21 cellular contexts compared by ENCODE assay signal in genomic region chr11:120819437-120819836, GRCh38.
A peak's percentile ranks its signal among the peaks of the same experiment; 100 is the strongest.
DNase-seq lines count a peak whose midpoint lies in the region; ATAC-seq, FAIRE-seq and TF ChIP-seq lines count a peak whose summit lies in the region.
"Had no signal": no experiment of that assay in that cellular context is flagged by ENCODE, and none has a peak within 500 bp of the region (broad histone marks: within the 10 kb centered on the region; RNA-seq: fewer than 3 reads in every experiment).

No MANE protein-coding gene starts in this region.

- TF ChIP-seq EP300 in HepG2 (IDR thresholded peaks at IDR 0.05; ENCODE audit: low read depth in 2 of 2, low read length in 2 of 2): no peak
- TF ChIP-seq EP300 in HepG2 (CRISPR knock-in tag; IDR thresholded peaks at IDR 0.05; ENCODE audit: borderline replicate concordance): no peak

- no peaks in the 10 kb centered on the region for H3K9me3 ChIP-seq in HepG2 (ENCODE audit: low read length)
- no peaks in the 10 kb centered on the region for H3K9me3 ChIP-seq in right lobe of liver
- H3K9me3 ChIP-seq: BLaER1, Caco-2, HAP-1 had no signal

- H3K4me2 ChIP-seq in HepG2 (ENCODE audit: low read depth, low read length): no peak overlapping the region
- H3K4me2 ChIP-seq: BLaER1, GM23338 had no signal

- no peak overlapping the region for H3K9ac ChIP-seq in HepG2 (ENCODE audit: insufficient read depth, low read depth, low read length)
- H3K9ac ChIP-seq: BLaER1 had no signal

- H3K27me3 ChIP-seq in HepG2 (ENCODE audit: control insufficient read depth in 1 of 2, insufficient read depth in 2 of 2, low read length in 2 of 2) (no peaks in the 10 kb centered on the region), right lobe of liver (no peaks in the 10 kb centered on the region)

- TF ChIP-seq POLR2A in HepG2 (IDR thresholded peaks at IDR 0.05; ENCODE audit: insufficient read depth in 1 of 2, low read depth in 2 of 2, low read length in 2 of 2) (no peak), right lobe of liver (IDR thresholded peaks at IDR 0.05) (no peak), H54 (IDR thresholded peaks at IDR 0.05; ENCODE audit: low read depth, low read length) (no peak)

- no peak for TF ChIP-seq RAD21 in HepG2 (CRISPR knock-in tag; IDR thresholded peaks at IDR 0.05)

- CTCF ChIA-PET in HepG2 (lab: Yijun Ruan, JAX; ENCODE audit: low intra/inter-chr PET ratio, low total read pairs): no interaction called here

- no peaks in the 10 kb centered on the region for H3K79me2 ChIP-seq in HepG2 (ENCODE audit: insufficient read depth, low read length)

- no peaks in the 10 kb centered on the region for H4K20me1 ChIP-seq in HepG2 (ENCODE audit: insufficient read depth, low read length)
- H4K20me1 ChIP-seq: BLaER1 had no signal

- no peaks in the 10 kb centered on the region for H3K36me3 ChIP-seq in HepG2 (replicated peaks in 1 of 2; ENCODE audit: control insufficient read depth in 1 of 2, insufficient read depth in 2 of 2, low read length in 2 of 2)
- no peaks in the 10 kb centered on the region for H3K36me3 ChIP-seq in right lobe of liver
- H3K36me3 ChIP-seq: BLaER1, HAP-1 had no signal

- no peak for TF ChIP-seq CTCF in HepG2 (CRISPR knock-in tag; IDR thresholded peaks at IDR 0.05)
- TF ChIP-seq CTCF in right lobe of liver (IDR thresholded peaks at IDR 0.05): no peak

- H3K27ac ChIP-seq in HepG2 (ENCODE audit: extremely low read length, insufficient read depth, low read length): peak overlapping the region; percentile 84
- H3K27ac ChIP-seq in right lobe of liver: no peak overlapping the region
- H3K27ac ChIP-seq in caudate nucleus (ENCODE audit: low read depth, low read length): peak overlapping the region; percentile 58
- H3K27ac ChIP-seq: 22Rv1, BLaER1, C4-2B had no signal

- FAIRE-seq in HepG2 (lab: Jason Lieb, UNC) (no peak), H54 (lab: Jason Lieb, UNC) (no peak)
- FAIRE-seq: A204.1, G401.6, GM12892, GM19239 had no signal

- intact Hi-C loops in HepG2 (cut with micrococcal nuclease; ENCODE audit: unreplicated experiment): no loop called here
- intact Hi-C loops in right lobe of liver (cut with DNase I): no loop called here

- POLR2A ChIA-PET in HepG2 (lab: Yijun Ruan, JAX): interaction anchor here (2.8 kb wide), 1 partner anchor 11 kb away, joined by 23 read pairs; no protein-coding TSS in a partner anchor

- no peak overlapping the region for H3K4me3 ChIP-seq in HepG2 (replicated peaks in 1 of 3; ENCODE audit: insufficient read depth in 1 of 3, low read depth in 2 of 3, low read length in 3 of 3)
- H3K4me3 ChIP-seq in right lobe of liver: no peak overlapping the region
- H3K4me3 ChIP-seq: BLaER1, GM23338, HAP-1 had no signal

- no peak overlapping the region for H2AFZ ChIP-seq in HepG2 (ENCODE audit: low read length)
- H2AFZ ChIP-seq: GM23338 had no signal

- no peak for DNase-seq in HepG2 (ENCODE audit: low spot score)
- no peak for DNase-seq in right lobe of liver
- DNase-seq in caudate nucleus (lab: John Stamatoyannopoulos, UW): peak in 38 of 61 donors; percentile 11 to 85 (median 45)
- DNase-seq in putamen (ENCODE audit: low spot score): peak; percentile 57
- no peak for DNase-seq in H54 (ENCODE audit: insufficient read length, low spot score)
- no peak for DNase-seq in activated naive CD4-positive, alpha-beta T cell treated with Interleukin-2 at 50 U/mL for 16 hours
- DNase-seq: Caco-2; CD4-positive, CD25-positive, alpha-beta regulatory T cell; CD8-positive, alpha-beta T cell; DND-41; HFFc6 had no signal

- ATAC-seq in HepG2 (no peak), right lobe of liver (no peak), HG02970 (IDR thresholded peaks at IDR 0.05; ENCODE audit: low FRiP score, unreplicated experiment) (no peak)
- ATAC-seq: CD8-positive, alpha-beta T cell; GM23338 had no signal

- WGBS in HepG2 (ENCODE audit: low lambda C conversion rate): 79% methylated on average over 8 of the region's 8 CpGs
- WGBS in right lobe of liver (ENCODE audit: insufficient coverage, low coverage, low lambda C conversion rate, missing lambda C conversion rate): 53% methylated on average over 7 of the region's 8 CpGs

- H3K4me1 ChIP-seq in HepG2 (ENCODE audit: insufficient read depth, low read length) (peaks cover 53% of the 10 kb centered on the region), right lobe of liver (no peaks in the 10 kb centered on the region)
- H3K4me1 ChIP-seq: BLaER1, Caco-2, HAP-1 had no signal

- in situ Hi-C loops in HepG2 (cut with HindIII; ENCODE audit: extremely low pct_ligation_motif_present, low pct_unique_long_range_greater_than_20kb): no loop called here

- no TSS peak for BruUV-seq in HepG2 (replicated peaks; lab: Mats Ljungman, UMichigan)

TF ChIP-seq in HepG2, 621 proteins besides CTCF, POLR2A, EP300 and RAD21:
- TF ChIP-seq ZNF552 (CRISPR knock-in tag; IDR thresholded peaks at IDR 0.05; ENCODE audit: borderline replicate concordance) (no peak), DR1 (CRISPR knock-in tag; IDR thresholded peaks at IDR 0.05) (no peak), ATM (IDR thresholded peaks at IDR 0.05; ENCODE audit: borderline replicate concordance) (no peak), PRPF4 (IDR thresholded peaks at IDR 0.05; ENCODE audit: low read depth, low read length, poor library complexity, severe bottlenecking) (no peak), NR2F2 (IDR thresholded peaks at IDR 0.05; ENCODE audit: borderline replicate concordance, low read depth) (no peak), JDP2 (CRISPR knock-in tag; IDR thresholded peaks at IDR 0.05; ENCODE audit: borderline replicate concordance) (no peak), ZNF256 (CRISPR knock-in tag; conservative IDR thresholded peaks at IDR 0.05) (no peak), NFKB2 (CRISPR knock-in tag; IDR thresholded peaks at IDR 0.05; ENCODE audit: borderline replicate concordance) (no peak)
- TF ChIP-seq, protein P1, sequence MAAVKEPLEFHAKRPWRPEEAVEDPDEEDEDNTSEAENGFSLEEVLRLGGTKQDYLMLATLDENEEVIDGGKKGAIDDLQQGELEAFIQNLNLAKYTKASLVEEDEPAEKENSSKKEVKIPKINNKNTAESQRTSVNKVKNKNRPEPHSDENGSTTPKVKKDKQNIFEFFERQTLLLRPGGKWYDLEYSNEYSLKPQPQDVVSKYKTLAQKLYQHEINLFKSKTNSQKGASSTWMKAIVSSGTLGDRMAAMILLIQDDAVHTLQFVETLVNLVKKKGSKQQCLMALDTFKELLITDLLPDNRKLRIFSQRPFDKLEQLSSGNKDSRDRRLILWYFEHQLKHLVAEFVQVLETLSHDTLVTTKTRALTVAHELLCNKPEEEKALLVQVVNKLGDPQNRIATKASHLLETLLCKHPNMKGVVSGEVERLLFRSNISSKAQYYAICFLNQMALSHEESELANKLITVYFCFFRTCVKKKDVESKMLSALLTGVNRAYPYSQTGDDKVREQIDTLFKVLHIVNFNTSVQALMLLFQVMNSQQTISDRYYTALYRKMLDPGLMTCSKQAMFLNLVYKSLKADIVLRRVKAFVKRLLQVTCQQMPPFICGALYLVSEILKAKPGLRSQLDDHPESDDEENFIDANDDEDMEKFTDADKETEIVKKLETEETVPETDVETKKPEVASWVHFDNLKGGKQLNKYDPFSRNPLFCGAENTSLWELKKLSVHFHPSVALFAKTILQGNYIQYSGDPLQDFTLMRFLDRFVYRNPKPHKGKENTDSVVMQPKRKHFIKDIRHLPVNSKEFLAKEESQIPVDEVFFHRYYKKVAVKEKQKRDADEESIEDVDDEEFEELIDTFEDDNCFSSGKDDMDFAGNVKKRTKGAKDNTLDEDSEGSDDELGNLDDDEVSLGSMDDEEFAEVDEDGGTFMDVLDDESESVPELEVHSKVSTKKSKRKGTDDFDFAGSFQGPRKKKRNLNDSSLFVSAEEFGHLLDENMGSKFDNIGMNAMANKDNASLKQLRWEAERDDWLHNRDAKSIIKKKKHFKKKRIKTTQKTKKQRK (IDR thresholded peaks at IDR 0.05; ENCODE audit: low read length): no peak
- TF ChIP-seq, protein P2, sequence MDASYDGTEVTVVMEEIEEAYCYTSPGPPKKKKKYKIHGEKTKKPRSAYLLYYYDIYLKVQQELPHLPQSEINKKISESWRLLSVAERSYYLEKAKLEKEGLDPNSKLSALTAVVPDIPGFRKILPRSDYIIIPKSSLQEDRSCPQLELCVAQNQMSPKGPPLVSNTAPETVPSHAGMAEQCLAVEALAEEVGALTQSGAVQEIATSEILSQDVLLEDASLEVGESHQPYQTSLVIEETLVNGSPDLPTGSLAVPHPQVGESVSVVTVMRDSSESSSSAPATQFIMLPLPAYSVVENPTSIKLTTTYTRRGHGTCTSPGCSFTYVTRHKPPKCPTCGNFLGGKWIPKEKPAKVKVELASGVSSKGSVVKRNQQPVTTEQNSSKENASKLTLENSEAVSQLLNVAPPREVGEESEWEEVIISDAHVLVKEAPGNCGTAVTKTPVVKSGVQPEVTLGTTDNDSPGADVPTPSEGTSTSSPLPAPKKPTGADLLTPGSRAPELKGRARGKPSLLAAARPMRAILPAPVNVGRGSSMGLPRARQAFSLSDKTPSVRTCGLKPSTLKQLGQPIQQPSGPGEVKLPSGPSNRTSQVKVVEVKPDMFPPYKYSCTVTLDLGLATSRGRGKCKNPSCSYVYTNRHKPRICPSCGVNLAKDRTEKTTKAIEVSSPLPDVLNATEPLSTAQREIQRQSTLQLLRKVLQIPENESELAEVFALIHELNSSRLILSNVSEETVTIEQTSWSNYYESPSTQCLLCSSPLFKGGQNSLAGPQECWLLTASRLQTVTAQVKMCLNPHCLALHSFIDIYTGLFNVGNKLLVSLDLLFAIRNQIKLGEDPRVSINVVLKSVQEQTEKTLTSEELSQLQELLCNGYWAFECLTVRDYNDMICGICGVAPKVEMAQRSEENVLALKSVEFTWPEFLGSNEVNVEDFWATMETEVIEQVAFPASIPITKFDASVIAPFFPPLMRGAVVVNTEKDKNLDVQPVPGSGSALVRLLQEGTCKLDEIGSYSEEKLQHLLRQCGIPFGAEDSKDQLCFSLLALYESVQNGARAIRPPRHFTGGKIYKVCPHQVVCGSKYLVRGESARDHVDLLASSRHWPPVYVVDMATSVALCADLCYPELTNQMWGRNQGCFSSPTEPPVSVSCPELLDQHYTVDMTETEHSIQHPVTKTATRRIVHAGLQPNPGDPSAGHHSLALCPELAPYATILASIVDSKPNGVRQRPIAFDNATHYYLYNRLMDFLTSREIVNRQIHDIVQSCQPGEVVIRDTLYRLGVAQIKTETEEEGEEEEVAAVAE (CRISPR knock-in tag; IDR thresholded peaks at IDR 0.05; ENCODE audit: borderline replicate concordance): no peak
TF ChIP-seq in HepG2: peak in this region for 0.

Comparison
In these comparisons a context has a peak if more than half of its experiments do, and no peak if none do; other contexts are left out.
1. H3K27ac ChIP-seq: peak in HepG2 (single experiment) and caudate nucleus (single experiment); none in right lobe of liver (0 of 3).
2. DNase-seq: peak in caudate nucleus (38 of 61) and putamen (single experiment); none in HepG2 (single experiment), right lobe of liver (0 of 3), H54 (single experiment) and activated naive CD4-positive, alpha-beta T cell treated with Interleukin-2 at 50 U/mL for 16 hours (single experiment).